31 cellular contexts compared by ENCODE assay signal in the genomic region with DNA sequence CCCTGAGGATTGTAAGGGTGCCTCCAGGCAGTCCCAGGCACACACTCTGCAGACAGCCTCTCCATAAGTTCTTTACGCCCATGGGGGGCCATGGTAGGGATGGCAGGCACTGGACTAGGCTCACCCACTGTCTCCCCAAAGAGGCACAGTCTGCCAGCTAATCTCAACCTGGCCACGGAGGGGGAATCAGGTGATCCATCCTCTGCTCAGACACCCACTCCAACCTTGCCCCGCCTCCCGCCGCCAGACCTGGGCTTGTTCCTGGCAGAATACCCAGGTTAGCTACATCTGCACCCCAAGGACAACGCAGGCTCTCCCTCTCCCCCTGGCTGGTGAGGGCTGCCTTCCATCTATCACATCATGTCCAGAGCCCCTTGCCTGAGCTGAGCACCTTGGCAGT. TPM values are rescaled to one million over a fixed set of nuclear protein-coding genes. Genes with fewer than 3 reads are reported as not detected.
DNase-seq lines count a peak whose midpoint lies in the region; ATAC-seq and TF ChIP-seq lines count a peak whose summit lies in the region.
"Had no signal": no experiment of that assay in that cellular context is flagged by ENCODE, and none has a peak within 500 bp of the region (broad histone marks: within the 10 kb centered on the region; RNA-seq: fewer than 3 reads in every experiment).

No MANE protein-coding gene starts in this region.

- peak overlapping the region; percentile 13 for H3K4me3 Mint-ChIP-seq in activated T-helper 17 cell treated with anti-CD3 and anti-CD28 coated beads, Interleukin-2, amount 50 U/mL, for 72 hours
- H3K4me3 Mint-ChIP-seq in stimulated activated effector memory CD8-positive, alpha-beta T cell treated with anti-CD3 and anti-CD28 coated beads, Interleukin-12 subunit alpha, Interleukin-12 subunit beta, amount 100 ng/mL, for 72 hours = peak overlapping the region; percentile 31
- H3K4me3 Mint-ChIP-seq: activated CD4-positive, alpha-beta T cell treated with anti-CD3 and anti-CD28 coated beads, Interleukin-2, amount 10 ng/mL, durations not matched to agents 7 days and 5 days; mesothelial cell of epicardium had no signal

- no peak overlapping the region for H3K27ac ChIP-seq in HEK293 (ENCODE audit: extremely low read depth, low read depth, low read length)
- H3K27ac ChIP-seq: colonic mucosa, esophagus muscularis mucosa, hepatocyte, left lung, right lobe of liver, stomach, tibial artery, WERI-Rb-1 had no signal

- H3K27me3 Mint-ChIP-seq in activated T-helper 17 cell treated with anti-CD3 and anti-CD28 coated beads, Interleukin-2, amount 50 U/mL, for 72 hours = peaks cover 4% of the 10 kb centered on the region

- no peak for DNase-seq in stimulated activated effector memory CD8-positive, alpha-beta T cell treated with anti-CD3 and anti-CD28 coated beads, Interleukin-12 subunit alpha, Interleukin-12 subunit beta, amount 100 ng/mL, for 72 hours (ENCODE audit: low spot score in 2 of 2)
- DNase-seq in AG08395 (ENCODE audit: low spot score) (no peak), NCI-H82 (lab: John Stamatoyannopoulos, UW) (no peak)
- DNase-seq: activated CD4-positive, alpha-beta T cell treated with anti-CD3 and anti-CD28 coated beads, Interleukin-2, amount 10 ng/mL, durations not matched to agents 7 days and 5 days; colonic mucosa; effector memory CD4-positive, alpha-beta T cell; foreskin melanocyte; HCEC 1CT; left lung; NCI-H1048; NCI-H187 treated with DMSO at 0.1 percent for 48 hours; NCI-H2227 treated with DMSO at 0.1 percent for 48 hours; NCI-H774; posterior cingulate gyrus; right lobe of liver; SK-N-SH; stimulated activated CD4-positive, alpha-beta T cell treated with anti-CD3 and anti-CD28 coated beads, Interleukin-12 subunit alpha, Interleukin-12 subunit beta, amount 100 ng/mL, for 4 hours; stomach; WERI-Rb-1 had no signal

- H3K4me1 ChIP-seq in HEK293 (ENCODE audit: control insufficient read depth, insufficient read depth, low read length) = 0 out of 2 replicates have a peak, but pooled peaks cover 5% of the 10 kb centered on the region
- H3K4me1 ChIP-seq: colonic mucosa, right lobe of liver had no signal

- H3K36me3 ChIP-seq in HEK293 (ENCODE audit: control insufficient read depth in 2 of 2, insufficient read depth in 1 of 2, low read length in 2 of 2) = peaks cover 3 to 32% of the 10 kb centered on the region in 2 experiments
- H3K36me3 ChIP-seq: colonic mucosa, left lung, right lobe of liver had no signal

- H3K36me3 Mint-ChIP-seq in activated T-helper 17 cell treated with anti-CD3 and anti-CD28 coated beads, Interleukin-2, amount 50 U/mL, for 72 hours (ENCODE audit: low read depth) = no peaks in the 10 kb centered on the region
- H3K36me3 Mint-ChIP-seq in stimulated activated effector memory CD8-positive, alpha-beta T cell treated with anti-CD3 and anti-CD28 coated beads, Interleukin-12 subunit alpha, Interleukin-12 subunit beta, amount 100 ng/mL, for 72 hours = no peaks in the 10 kb centered on the region

- no peak for TF ChIP-seq CTCF in HEK293 (tag by site-specific recombination; IDR thresholded peaks at IDR 0.05)

- POLR2A ChIA-PET in HEK293 (lab: Yijun Ruan, JAX) = interaction anchor here (0.5 kb wide), 1 partner anchor 59 kb away, joined by 5 read pairs; no protein-coding TSS in a partner anchor

- H3K27ac Mint-ChIP-seq in activated T-helper 17 cell treated with anti-CD3 and anti-CD28 coated beads, Interleukin-2, amount 50 U/mL, for 72 hours = no peak overlapping the region
- no peak overlapping the region for H3K27ac Mint-ChIP-seq in stimulated activated effector memory CD8-positive, alpha-beta T cell treated with anti-CD3 and anti-CD28 coated beads, Interleukin-12 subunit alpha, Interleukin-12 subunit beta, amount 100 ng/mL, for 72 hours
- H3K27ac Mint-ChIP-seq: activated CD4-positive, alpha-beta T cell treated with anti-CD3 and anti-CD28 coated beads, Interleukin-2, amount 10 ng/mL, durations not matched to agents 7 days and 5 days; activated T-helper 2 cell treated with anti-CD3 and anti-CD28 coated beads, Interferon-gamma antibody, Interleukin-2, Interleukin-4, amounts not matched to agents 10 μg/mL and 5 μg/mL and 100 μg/mL, durations not matched to agents 14 hours and 24 hours and 36 hours; mesothelial cell of epicardium had no signal

- CTCF ChIA-PET in HEK293 (lab: Yijun Ruan, JAX) = interaction anchor here (0.6 kb wide), 1 partner anchor 56 kb away, joined by 5 read pairs; no protein-coding TSS in a partner anchor

- no peak overlapping the region for H3K4me3 ChIP-seq in HEK293 (ENCODE audit: low read depth, low read length)
- H3K4me3 ChIP-seq in iPS-18c (ENCODE audit: insufficient read depth, low read depth, low read length) = 0 out of 2 replicates have a peak overlapping the region, but pooled peaks have one; percentile 20
- H3K4me3 ChIP-seq: esophagus muscularis mucosa, hepatocyte, left lung, right lobe of liver, tibial artery had no signal

- H3K9me3 ChIP-seq in HEK293 (ENCODE audit: control insufficient read depth, insufficient read depth, low read depth, low read length) = no peaks in the 10 kb centered on the region
- H3K9me3 ChIP-seq in iPS-18c (ENCODE audit: control insufficient read depth, insufficient read depth, low read length) = no peaks in the 10 kb centered on the region
- H3K9me3 ChIP-seq: colonic mucosa, esophagus muscularis mucosa, left lung, right lobe of liver, SK-N-SH, stomach, tibial artery had no signal

- no peaks in the 10 kb centered on the region for H3K9me3 Mint-ChIP-seq in activated T-helper 17 cell treated with anti-CD3 and anti-CD28 coated beads, Interleukin-2, amount 50 U/mL, for 72 hours
- no peaks in the 10 kb centered on the region for H3K9me3 Mint-ChIP-seq in stimulated activated effector memory CD8-positive, alpha-beta T cell treated with anti-CD3 and anti-CD28 coated beads, Interleukin-12 subunit alpha, Interleukin-12 subunit beta, amount 100 ng/mL, for 72 hours
- H3K9me3 Mint-ChIP-seq: activated CD4-positive, alpha-beta T cell treated with anti-CD3 and anti-CD28 coated beads, Interleukin-2, amount 10 ng/mL, durations not matched to agents 7 days and 5 days; activated T-helper 2 cell treated with anti-CD3 and anti-CD28 coated beads, Interferon-gamma antibody, Interleukin-2, Interleukin-4, amounts not matched to agents 10 μg/mL and 5 μg/mL and 100 μg/mL, durations not matched to agents 14 hours and 24 hours and 36 hours; mesothelial cell of epicardium had no signal

- H3K4me1 Mint-ChIP-seq in activated T-helper 17 cell treated with anti-CD3 and anti-CD28 coated beads, Interleukin-2, amount 50 U/mL, for 72 hours = peaks cover 23% of the 10 kb centered on the region
- H3K4me1 Mint-ChIP-seq in stimulated activated effector memory CD8-positive, alpha-beta T cell treated with anti-CD3 and anti-CD28 coated beads, Interleukin-12 subunit alpha, Interleukin-12 subunit beta, amount 100 ng/mL, for 72 hours = peaks cover 28% of the 10 kb centered on the region

- no peak for ATAC-seq in activated T-helper 17 cell treated with anti-CD3 and anti-CD28 coated beads, Interleukin-2, amount 50 U/mL, for 72 hours (replicated peaks)
- no peak for ATAC-seq in stimulated activated effector memory CD8-positive, alpha-beta T cell treated with anti-CD3 and anti-CD28 coated beads, Interleukin-12 subunit alpha, Interleukin-12 subunit beta, amount 100 ng/mL, for 72 hours
- no peak for ATAC-seq in GM19023 (IDR thresholded peaks at IDR 0.05; ENCODE audit: unreplicated experiment)
- ATAC-seq: HepG2, left lung, right lobe of liver had no signal

TF ChIP-seq in HEK293, 187 proteins besides CTCF, POLR2A, EP300 and RAD21:
- TF ChIP-seq, protein P1, sequence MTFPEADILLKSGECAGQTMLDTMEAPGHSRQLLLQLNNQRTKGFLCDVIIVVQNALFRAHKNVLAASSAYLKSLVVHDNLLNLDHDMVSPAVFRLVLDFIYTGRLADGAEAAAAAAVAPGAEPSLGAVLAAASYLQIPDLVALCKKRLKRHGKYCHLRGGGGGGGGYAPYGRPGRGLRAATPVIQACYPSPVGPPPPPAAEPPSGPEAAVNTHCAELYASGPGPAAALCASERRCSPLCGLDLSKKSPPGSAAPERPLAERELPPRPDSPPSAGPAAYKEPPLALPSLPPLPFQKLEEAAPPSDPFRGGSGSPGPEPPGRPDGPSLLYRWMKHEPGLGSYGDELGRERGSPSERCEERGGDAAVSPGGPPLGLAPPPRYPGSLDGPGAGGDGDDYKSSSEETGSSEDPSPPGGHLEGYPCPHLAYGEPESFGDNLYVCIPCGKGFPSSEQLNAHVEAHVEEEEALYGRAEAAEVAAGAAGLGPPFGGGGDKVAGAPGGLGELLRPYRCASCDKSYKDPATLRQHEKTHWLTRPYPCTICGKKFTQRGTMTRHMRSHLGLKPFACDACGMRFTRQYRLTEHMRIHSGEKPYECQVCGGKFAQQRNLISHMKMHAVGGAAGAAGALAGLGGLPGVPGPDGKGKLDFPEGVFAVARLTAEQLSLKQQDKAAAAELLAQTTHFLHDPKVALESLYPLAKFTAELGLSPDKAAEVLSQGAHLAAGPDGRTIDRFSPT (tag by site-specific recombination; IDR thresholded peaks at IDR 0.05) = 0 out of 2 replicates have a peak, but pooled peaks have one; percentile 5
- no peak for TF ChIP-seq ZNF16 (tag by site-specific recombination; IDR thresholded peaks at IDR 0.05; ENCODE audit: low read depth)

RNA-seq across cellular contexts. Expression of a gene that starts 1.2 kb away (rescaled TPM):
- 10 to 100 TPM in 1 of 2 donors, 1 to 10 TPM in 1; 4.5 to 21.7 TPM for total RNA-seq in activated T-helper 17 cell treated with anti-CD3 and anti-CD28 coated beads, Interleukin-2, amount 50 U/mL, for 72 hours

RNA-seq across cellular contexts. Expression of a gene that starts 5.0 kb away (rescaled TPM):
- 10 to 100 TPM; 64.1 to 69.7 TPM for total RNA-seq in activated T-helper 17 cell treated with anti-CD3 and anti-CD28 coated beads, Interleukin-2, amount 50 U/mL, for 72 hours

RNA-seq across cellular contexts. Expression of a gene that starts 11.3 kb away (rescaled TPM):
- total RNA-seq in activated T-helper 17 cell treated with anti-CD3 and anti-CD28 coated beads, Interleukin-2, amount 50 U/mL, for 72 hours = not detected
- total RNA-seq: activated CD4-positive, alpha-beta T cell treated with anti-CD3 and anti-CD28 coated beads, Interleukin-2, amount 10 ng/mL, durations not matched to agents 7 days and 5 days; activated T-helper 2 cell treated with anti-CD3 and anti-CD28 coated beads, Interferon-gamma antibody, Interleukin-2, Interleukin-4, amounts not matched to agents 10 μg/mL and 5 μg/mL and 100 μg/mL, durations not matched to agents 14 hours and 24 hours and 36 hours; colonic mucosa; esophagus muscularis mucosa; hepatocyte; HepG2; left lung; LHCN-M2; OCI-LY7; right lobe of liver; stomach had no signal

RNA-seq across cellular contexts. Expression of a gene that starts 14.5 kb away (rescaled TPM):
- 10 to 100 TPM; 62.8 to 94.4 TPM for total RNA-seq in activated T-helper 17 cell treated with anti-CD3 and anti-CD28 coated beads, Interleukin-2, amount 50 U/mL, for 72 hours

RNA-seq across cellular contexts. Expression of a gene that starts 16.6 kb away (rescaled TPM):
- not detected for total RNA-seq in activated T-helper 17 cell treated with anti-CD3 and anti-CD28 coated beads, Interleukin-2, amount 50 U/mL, for 72 hours
- total RNA-seq: activated CD4-positive, alpha-beta T cell treated with anti-CD3 and anti-CD28 coated beads, Interleukin-2, amount 10 ng/mL, durations not matched to agents 7 days and 5 days; activated T-helper 2 cell treated with anti-CD3 and anti-CD28 coated beads, Interferon-gamma antibody, Interleukin-2, Interleukin-4, amounts not matched to agents 10 μg/mL and 5 μg/mL and 100 μg/mL, durations not matched to agents 14 hours and 24 hours and 36 hours; colonic mucosa; esophagus muscularis mucosa; hepatocyte; HepG2; left lung; LHCN-M2; mesothelial cell of epicardium; OCI-LY7; right lobe of liver; stomach had no signal
